Comparison of ENCODE assay signal across 8 cellular contexts in genomic region chr3:128650096-128651050, GRCh38. TPM values are rescaled to one million over a fixed set of nuclear protein-coding genes. Genes with fewer than 3 reads are reported as not detected.
DNase-seq lines count a peak whose midpoint lies in the region; ATAC-seq and TF ChIP-seq lines count a peak whose summit lies in the region.

Gene RPN1, minus strand, starts transcription at chr3:128650818. Its CDS starts 18 bp downstream, at chr3:128650800.

- TF ChIP-seq CTCF in hepatocyte (IDR thresholded peaks at IDR 0.05; ENCODE audit: poor library complexity), result no peak

- H3K9me2 ChIP-seq in hepatocyte (replicated peaks; ENCODE audit: insufficient read depth), result no peaks in the 10 kb centered on the region

- WGBS in hepatocyte (ENCODE audit: low lambda C conversion rate, missing lambda C conversion rate), result 1% methylated on average over 66 of the region's 96 CpGs
- 0 to 1% methylated on average over 90 to 96 of the region's 96 CpGs for WGBS in aorta, 2 donors

- H4K20me1 ChIP-seq in hepatocyte (ENCODE audit: insufficient read depth, poor library complexity, severe bottlenecking), result peaks cover 40% of the 10 kb centered on the region

- H3K4me1 ChIP-seq in hepatocyte (ENCODE audit: insufficient read depth) (peaks cover 7% of the 10 kb centered on the region), aorta (ENCODE audit: control insufficient read depth in 1 of 2, insufficient read depth in 2 of 2, low read length in 2 of 2) (peaks cover 0 to 2% of the 10 kb centered on the region in 2 donors)

- peak within 1 kb of the TSS; percentile 77 for H3K4me2 ChIP-seq in hepatocyte

- peak; percentile 92 for DNase-seq in NCI-H2081 treated with DMSO at 0.1 percent for 48 hours (lab: John Stamatoyannopoulos, UW)
- DNase-seq in T1000 (lab: John Stamatoyannopoulos, UW), result peak; percentile 89
- DNase-seq in astrocyte of the hippocampus (ENCODE audit: low read depth, low spot score), result peak; percentile 98
- peak; percentile 97 for DNase-seq in hepatocyte (ENCODE audit: low spot score)
- DNase-seq in renal cortical epithelial cell (ENCODE audit: low read depth), result peak; percentile 82
- DNase-seq in aorta, result peak; percentile 98 to 99

- H2AFZ ChIP-seq in hepatocyte, result peak within 1 kb of the TSS; percentile 97

- peak; percentile 90 for ATAC-seq in GM18519 (IDR thresholded peaks at IDR 0.05; ENCODE audit: low FRiP score, unreplicated experiment)
- peak; percentile 96 for ATAC-seq in HG03045 (IDR thresholded peaks at IDR 0.05; ENCODE audit: unreplicated experiment)
- ATAC-seq in aorta (ENCODE audit: low FRiP score), result peak; percentile 100

- no peaks in the 10 kb centered on the region for H3K36me3 ChIP-seq in hepatocyte (replicated peaks; ENCODE audit: insufficient read depth, low read depth)
- H3K36me3 ChIP-seq in aorta (ENCODE audit: control insufficient read depth in 1 of 2, insufficient read depth in 2 of 2, low read length in 1 of 2), result no peaks in the 10 kb centered on the region

- H3K27ac ChIP-seq in hepatocyte (peak within 1 kb of the TSS; percentile 100), aorta (ENCODE audit: low read depth in 1 of 2, low read length in 2 of 2) (peak within 1 kb of the TSS; percentile 30 to 68)

- H3K79me2 ChIP-seq in hepatocyte, result peaks cover 52% of the 10 kb centered on the region

- intact Hi-C loops in aorta (cut with DNase I), result loop anchor here (2.0 to 5.0 kb wide), 2 partner anchors 33 to 76 kb away; partner anchors contain the start of gene RAB7A (in 1 of the 2)

- H3K27me3 ChIP-seq in hepatocyte (no peaks in the 10 kb centered on the region), aorta (ENCODE audit: control insufficient read depth in 1 of 2, insufficient read depth in 2 of 2, low read length in 1 of 2) (no peaks in the 10 kb centered on the region)

- H3K9me3 ChIP-seq in hepatocyte (ENCODE audit: low read depth) (no peaks in the 10 kb centered on the region), aorta (ENCODE audit: control insufficient read depth, low read length) (no peaks in the 10 kb centered on the region)

- H3K4me3 ChIP-seq in hepatocyte (peak within 1 kb of the TSS; percentile 96), aorta (ENCODE audit: low read length in 2 of 2) (peak within 1 kb of the TSS; percentile 68 to 93)

RNA-seq across cellular contexts. Expression of gene RPN1, which starts in this region (rescaled TPM):
- total RNA-seq in hepatocyte, result 415 and 419 TPM in 2 replicates
- 386 and 422 TPM in 2 replicates for polyA plus RNA-seq in hepatocyte
- 339 and 570 TPM in 2 replicates for total RNA-seq in renal cortical epithelial cell
- 100 to 1,000 TPM; 118 to 133 TPM for total RNA-seq in aorta
- polyA plus RNA-seq in aorta, result 10 to 100 TPM; 64.5 to 90.7 TPM

Comparison
In these comparisons a context has a peak if more than half of its experiments do, and no peak if none do; other contexts are left out.
1. Peak in every context shown above with its lines: DNase-seq, ATAC-seq, H3K4me3 ChIP-seq and H3K27ac ChIP-seq.